In the genomic region with DNA sequence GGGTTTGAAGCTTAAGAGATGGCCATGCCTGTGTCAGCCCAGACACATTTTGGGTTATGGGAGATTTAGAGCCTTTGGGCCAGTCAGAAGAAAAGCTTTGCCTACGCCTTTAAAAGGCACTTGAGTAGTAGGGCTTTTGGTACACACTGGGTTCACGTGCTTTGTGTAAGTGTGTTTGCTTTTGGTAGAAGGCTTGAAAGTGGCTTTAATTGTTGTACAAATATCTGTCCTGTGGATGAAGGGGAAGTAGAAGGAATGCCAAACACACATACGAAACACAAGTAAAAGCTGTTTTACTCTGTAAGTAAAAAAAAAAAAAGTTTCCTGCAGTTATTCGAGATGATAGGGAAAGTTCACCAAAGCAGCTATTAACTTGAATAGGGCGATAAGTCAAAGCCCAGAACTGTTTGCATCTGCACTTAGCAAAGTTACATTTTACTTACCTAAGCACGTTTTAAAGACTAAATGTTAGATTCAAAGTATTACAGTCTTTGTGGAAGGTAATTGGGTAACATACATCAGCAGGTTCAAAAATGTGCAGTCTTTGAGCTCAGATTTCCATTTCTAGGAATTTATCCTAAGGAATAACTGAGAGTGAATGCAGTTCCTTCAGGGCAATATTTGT, we compare ENCODE assay signal across 23 cellular contexts.
A peak's percentile ranks its signal among the peaks of the same experiment; 100 is the strongest.
DNase-seq lines count a peak whose midpoint lies in the region; ATAC-seq and TF ChIP-seq lines count a peak whose summit lies in the region.
"Had no signal": no experiment of that assay in that cellular context is flagged by ENCODE, and none has a peak within 500 bp of the region (broad histone marks: within the 10 kb centered on the region; RNA-seq: fewer than 3 reads in every experiment).

No MANE protein-coding gene starts in this region.

- H3K4me3 ChIP-seq in lung (no peak overlapping the region), colonic mucosa (no peak overlapping the region)
- H3K4me3 ChIP-seq: esophagus squamous epithelium, hepatocyte, left ventricle myocardium inferior, Peyer's patch, SJSA1, vagina had no signal

- WGBS in lung, 2 donors = 78 to 88% methylated on average over 6 of the region's 6 CpGs

- DNase-seq in NCI-H1092 treated with DMSO at 0.1 percent for 48 hours (lab: John Stamatoyannopoulos, UW) = peak; percentile 54
- DNase-seq in NCI-H2081 (lab: John Stamatoyannopoulos, UW) = peak; percentile 20 to 81
- peak; percentile 74 for DNase-seq in NCI-H748 treated with DMSO at 0.1 percent for 48 hours (lab: John Stamatoyannopoulos, UW)
- peak; percentile 40 for DNase-seq in lung (ENCODE audit: low spot score)
- no peak for DNase-seq in hepatic stellate cell (ENCODE audit: low spot score)
- DNase-seq in activated T-cell treated with anti-CD3 and anti-CD28 coated beads for 4 hours = no peak
- no peak for DNase-seq in colonic mucosa
- DNase-seq: activated CD4-positive, alpha-beta T cell treated with anti-CD3 and anti-CD28 coated beads, Interleukin-2, amount 10 ng/mL, durations not matched to agents 24 days and 14 days; anterior cingulate cortex; endodermal cell; esophagus squamous epithelium; H7; left ventricle myocardium inferior; midbrain; naive thymus-derived CD8-positive, alpha-beta T cell; NCI-H2227 treated with DMSO at 0.1 percent for 48 hours; occipital lobe; Peyer's patch; small intestine had no signal

- H3K9me3 ChIP-seq in lung (ENCODE audit: control insufficient read depth in 2 of 2, insufficient read depth in 1 of 2, low read length in 1 of 2) (no peaks in the 10 kb centered on the region), colonic mucosa (no peaks in the 10 kb centered on the region)
- H3K9me3 ChIP-seq: esophagus squamous epithelium, Peyer's patch, SJSA1, vagina had no signal

- peaks cover 16 to 23% of the 10 kb centered on the region in 2 donors for H3K36me3 ChIP-seq in lung (ENCODE audit: control insufficient read depth in 2 of 2, insufficient read depth in 2 of 2, low read length in 2 of 2)
- peaks cover 20% of the 10 kb centered on the region for H3K36me3 ChIP-seq in colonic mucosa

- intact Hi-C loops in colonic mucosa (cut with DNase I) = no loop called here

- no peak overlapping the region for H3K9ac ChIP-seq in colonic mucosa (ENCODE audit: low read depth in 2 of 2, low read length in 2 of 2)

- TF ChIP-seq CTCF in lung (IDR thresholded peaks at IDR 0.05; ENCODE audit: control extremely low read depth, extremely low read depth) = no peak
- TF ChIP-seq CTCF in colonic mucosa (IDR thresholded peaks at IDR 0.05) = no peak

- H3K4me1 ChIP-seq in lung (ENCODE audit: control insufficient read depth in 2 of 2, insufficient read depth in 2 of 2, low read length in 2 of 2) (peaks cover 0 to 2% of the 10 kb centered on the region in 2 donors), colonic mucosa (no peaks in the 10 kb centered on the region)
- H3K4me1 ChIP-seq: esophagus squamous epithelium, left ventricle myocardium inferior, Peyer's patch, SJSA1, vagina had no signal

- H3K27me3 ChIP-seq in lung (ENCODE audit: control insufficient read depth, insufficient read depth) (no peaks in the 10 kb centered on the region), colonic mucosa (no peaks in the 10 kb centered on the region)
- H3K27me3 ChIP-seq: esophagus squamous epithelium, hepatocyte, Peyer's patch, SJSA1, vagina had no signal

- H3K27ac ChIP-seq in lung (ENCODE audit: low read depth in 1 of 2, low read length in 1 of 2) (no peak overlapping the region), colonic mucosa (no peak overlapping the region)
- H3K27ac ChIP-seq: esophagus squamous epithelium, hepatocyte, left ventricle myocardium inferior, Peyer's patch, SJSA1, vagina had no signal

- ATAC-seq in lung (ENCODE audit: insufficient read depth, low FRiP score) = peak; percentile 77
- ATAC-seq: naive thymus-derived CD8-positive, alpha-beta T cell; stimulated activated memory B cell treated with anti-CD40 and anti-IgM and Interleukin-4, amounts not matched to agents 10 μg/mL and 1 μg/mL and 100 μg/mL, for 72 hours had no signal

Comparison
In these comparisons a context has a peak if more than half of its experiments do, and no peak if none do; other contexts are left out.
1. DNase-seq: peak in NCI-H1092 treated with DMSO at 0.1 percent for 48 hours (single experiment), NCI-H2081 (2 of 2), NCI-H748 treated with DMSO at 0.1 percent for 48 hours (single experiment) and lung (single experiment); none in hepatic stellate cell (single experiment), activated T-cell treated with anti-CD3 and anti-CD28 coated beads for 4 hours (single experiment) and colonic mucosa (single experiment).